13 cellular contexts compared by ENCODE assay signal in the genomic region with DNA sequence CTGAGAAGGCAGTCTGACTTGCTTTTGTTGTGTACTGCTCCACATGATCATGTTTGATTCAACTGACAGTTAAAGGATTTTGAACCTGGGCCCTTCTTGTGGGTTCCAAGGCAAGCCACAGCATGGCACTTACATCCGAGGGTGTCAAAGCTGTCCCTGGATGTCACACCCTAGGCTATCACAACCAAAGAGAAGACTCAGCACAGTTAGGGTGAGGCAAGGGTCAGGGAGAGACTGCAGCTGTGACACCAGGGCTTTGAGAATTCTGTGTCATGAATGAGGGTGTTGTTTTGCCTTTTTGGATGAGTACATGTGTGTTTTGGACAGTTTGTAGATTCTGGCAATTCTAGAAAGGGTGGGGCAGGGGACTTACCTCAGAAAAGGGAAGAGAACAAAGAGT. TPM values are rescaled to one million over a fixed set of nuclear protein-coding genes. Genes with fewer than 3 reads are reported as not detected.
DNase-seq lines count a peak whose midpoint lies in the region; FAIRE-seq and TF ChIP-seq lines count a peak whose summit lies in the region.
"Had no signal": no experiment of that assay in that cellular context is flagged by ENCODE, and none has a peak within 500 bp of the region (broad histone marks: within the 10 kb centered on the region; RNA-seq: fewer than 3 reads in every experiment).

No MANE protein-coding gene starts in this region.

- peaks cover 44% of the 10 kb centered on the region for H3F3A ChIP-seq in PC-9 (ENCODE audit: insufficient read depth, low read depth)

- no CpG with 5 or more reads among the region's 1 CpG for WGBS in trophoblast cell (ENCODE audit: extremely low coverage, insufficient coverage, insufficient read length)

- H3K36me3 Mint-ChIP-seq in activated CD4-positive, alpha-beta T cell treated with anti-CD3 and anti-CD28 coated beads, Interleukin-2, amount 10 ng/mL, durations not matched to agents 24 days and 14 days (ENCODE audit: low read depth): peaks cover 3% of the 10 kb centered on the region

- H2BK12ac ChIP-seq in trophoblast cell (ENCODE audit: low read length): peak overlapping the region; percentile 37

- H4K91ac ChIP-seq in trophoblast cell (ENCODE audit: low read depth, low read length): peak overlapping the region; percentile 38

- H4K20me1 ChIP-seq in PC-9 (ENCODE audit: insufficient read depth): no peaks in the 10 kb centered on the region

- 0 out of 2 replicates have a peak overlapping the region, but pooled peaks have one; percentile 29 for H3K4me3 ChIP-seq in PC-9
- no peak overlapping the region for H3K4me3 ChIP-seq in trophoblast cell (ENCODE audit: low read depth, low read length)
- H3K4me3 ChIP-seq: upper lobe of left lung had no signal

- no peak overlapping the region for H3K9ac ChIP-seq in trophoblast cell (ENCODE audit: low read length)

- no peak overlapping the region for H2AK5ac ChIP-seq in trophoblast cell (ENCODE audit: low read length)

- H3K18ac ChIP-seq in trophoblast cell (ENCODE audit: low read length): no peak overlapping the region

- no peaks in the 10 kb centered on the region for H3K9me2 ChIP-seq in PC-9 (ENCODE audit: insufficient read depth)

- peaks cover 8% of the 10 kb centered on the region for H3K9me3 Mint-ChIP-seq in activated CD4-positive, alpha-beta T cell treated with anti-CD3 and anti-CD28 coated beads, Interleukin-2, amount 10 ng/mL, durations not matched to agents 24 days and 14 days

- no peak overlapping the region for H4K12ac ChIP-seq in trophoblast cell (ENCODE audit: low read depth, low read length)

- no peak for TF ChIP-seq CTCF in PC-9 (conservative IDR thresholded peaks at IDR 0.05)

- no peaks in the 10 kb centered on the region for H3K27me3 Mint-ChIP-seq in activated CD4-positive, alpha-beta T cell treated with anti-CD3 and anti-CD28 coated beads, Interleukin-2, amount 10 ng/mL, durations not matched to agents 24 days and 14 days

- H4K8ac ChIP-seq in trophoblast cell (ENCODE audit: low read depth, low read length): no peak overlapping the region

- no TSS peak for BruUV-seq in PC-9 (replicated peaks; lab: Mats Ljungman, UMichigan)

- peaks cover 38% of the 10 kb centered on the region for H3K4me1 Mint-ChIP-seq in activated CD4-positive, alpha-beta T cell treated with anti-CD3 and anti-CD28 coated beads, Interleukin-2, amount 10 ng/mL, durations not matched to agents 24 days and 14 days

- H3K27ac Mint-ChIP-seq in activated CD4-positive, alpha-beta T cell treated with anti-CD3 and anti-CD28 coated beads, Interleukin-2, amount 10 ng/mL, durations not matched to agents 24 days and 14 days: peak overlapping the region; percentile 54

- no peak overlapping the region for H3K4ac ChIP-seq in trophoblast cell (ENCODE audit: low read depth, low read length)

- no peak overlapping the region for H3K23ac ChIP-seq in trophoblast cell (ENCODE audit: low read length)

- H3K27me3 ChIP-seq in PC-9 (ENCODE audit: insufficient read depth, low read depth): no peaks in the 10 kb centered on the region
- no peaks in the 10 kb centered on the region for H3K27me3 ChIP-seq in trophoblast cell (ENCODE audit: insufficient read depth, low read length)
- H3K27me3 ChIP-seq: upper lobe of left lung had no signal

- no peak overlapping the region for H3K14ac ChIP-seq in trophoblast cell (ENCODE audit: low read length)

- peaks cover 60% of the 10 kb centered on the region for H3K4me1 ChIP-seq in PC-9 (replicated peaks; ENCODE audit: insufficient read depth)
- peaks cover 10 to 20% of the 10 kb centered on the region in 2 experiments for H3K4me1 ChIP-seq in trophoblast cell (ENCODE audit: control insufficient read depth in 1 of 2, insufficient read depth in 2 of 2, low read length in 2 of 2)
- H3K4me1 ChIP-seq: upper lobe of left lung had no signal

- no peak overlapping the region for H2BK5ac ChIP-seq in trophoblast cell (ENCODE audit: low read depth, low read length, poor library complexity)

- peaks cover 12% of the 10 kb centered on the region for H3K79me1 ChIP-seq in trophoblast cell (ENCODE audit: low read length)

- DNase-seq in activated CD4-positive, alpha-beta T cell treated with anti-CD3 and anti-CD28 coated beads, Interleukin-2, amount 10 ng/mL, durations not matched to agents 24 days and 14 days: peak; percentile 77
- no peak for DNase-seq in activated CD4-positive, alpha-beta T cell treated with anti-CD3 and anti-CD28 coated beads for 4 hours
- DNase-seq in PC-9 (no peak), trophoblast cell (no peak), posterior vena cava (ENCODE audit: low spot score) (no peak), GM19239 (ENCODE audit: insufficient read length, low spot score) (no peak), RCC 7860 (ENCODE audit: low spot score) (no peak)
- peak; percentile 14 for DNase-seq in central memory CD4-positive, alpha-beta T cell
- DNase-seq: activated T-cell treated with anti-CD3 and anti-CD28 coated beads for 4 hours, DMS79, KG1, NCI-H2029, upper lobe of left lung had no signal

- no peak overlapping the region for H2BK120ac ChIP-seq in trophoblast cell (ENCODE audit: insufficient read depth, low read length, poor library complexity)

- POLR2A ChIA-PET in PC-9 (lab: Charles Lee; ENCODE audit: unreplicated experiment): interaction anchor here (0.7 kb wide), 1 partner anchor 16 kb away, joined by 4 read pairs; no protein-coding TSS in a partner anchor

- peaks cover 21% of the 10 kb centered on the region; the same call in 1 of the 2 replicates for H3K36me3 ChIP-seq in PC-9 (ENCODE audit: low read depth)
- H3K36me3 ChIP-seq in trophoblast cell (ENCODE audit: control insufficient read depth in 1 of 2, insufficient read depth in 2 of 2, low read length in 2 of 2): no peaks in the 10 kb centered on the region
- H3K36me3 ChIP-seq: upper lobe of left lung had no signal

- H2AFZ ChIP-seq in PC-9: no peak overlapping the region
- no peak overlapping the region for H2AFZ ChIP-seq in trophoblast cell (ENCODE audit: insufficient read depth, low read length, poor library complexity)

- intact Hi-C loops in activated CD4-positive, alpha-beta T cell treated with anti-CD3 and anti-CD28 coated beads, Interleukin-2, amount 10 ng/mL, durations not matched to agents 24 days and 14 days (cut with micrococcal nuclease): no loop called here
- intact Hi-C loops in PC-9 (cut with micrococcal nuclease; ENCODE audit: unreplicated experiment) (no loop called here), posterior vena cava (cut with DNase I) (no loop called here)

- peak overlapping the region; percentile 60 for H3K4me2 ChIP-seq in PC-9
- no peak overlapping the region for H3K4me2 ChIP-seq in trophoblast cell (ENCODE audit: low read length)

- CTCF ChIA-PET in PC-9 (lab: Charles Lee): no interaction called here

- FAIRE-seq in GM19239 (lab: Jason Lieb, UNC): no peak
- no peak for FAIRE-seq in RCC 7860 (lab: Jason Lieb, UNC)

- 0 out of 2 replicates have a peak overlapping the region, but pooled peaks have one; percentile 11 for H3K27ac ChIP-seq in PC-9
- no peak overlapping the region for H3K27ac ChIP-seq in trophoblast cell (ENCODE audit: low read depth, low read length)
- H3K27ac ChIP-seq: upper lobe of left lung had no signal

- H3K4me3 Mint-ChIP-seq in activated CD4-positive, alpha-beta T cell treated with anti-CD3 and anti-CD28 coated beads, Interleukin-2, amount 10 ng/mL, durations not matched to agents 24 days and 14 days: peak overlapping the region; percentile 68

- H3K9me3 ChIP-seq in PC-9 (ENCODE audit: insufficient read depth, low read depth) (peaks cover 12% of the 10 kb centered on the region), trophoblast cell (ENCODE audit: insufficient read depth, low read depth, low read length) (no peaks in the 10 kb centered on the region)
- H3K9me3 ChIP-seq: upper lobe of left lung had no signal

- H3K79me2 ChIP-seq in PC-9 (ENCODE audit: low read depth): peaks cover 26% of the 10 kb centered on the region
- H3K79me2 ChIP-seq in trophoblast cell (ENCODE audit: control insufficient read depth, insufficient read depth, low read length, poor library complexity): peaks cover 2% of the 10 kb centered on the region

RNA-seq across cellular contexts. Expression of a gene that starts 37.8 kb away (rescaled TPM):
- total RNA-seq in activated CD4-positive, alpha-beta T cell treated with anti-CD3 and anti-CD28 coated beads, Interleukin-2, amount 10 ng/mL, durations not matched to agents 24 days and 14 days: 36.8 and 38.1 TPM in 2 replicates
- total RNA-seq in PC-9 (2021): 23.2 and 26.2 TPM in 2 replicates
- 26.8 and 27.1 TPM in 2 replicates for polyA plus RNA-seq in trophoblast cell (2013)
- total RNA-seq in posterior vena cava: 10 to 100 TPM; 19.4 to 19.6 TPM

Comparison
In these comparisons a context has a peak if more than half of its experiments do, and no peak if none do; other contexts are left out.
1. DNase-seq: peak in activated CD4-positive, alpha-beta T cell treated with anti-CD3 and anti-CD28 coated beads, Interleukin-2, amount 10 ng/mL, durations not matched to agents 24 days and 14 days (single experiment) and central memory CD4-positive, alpha-beta T cell (single experiment); none in activated CD4-positive, alpha-beta T cell treated with anti-CD3 and anti-CD28 coated beads for 4 hours (0 of 2), PC-9 (0 of 2), trophoblast cell (0 of 2), posterior vena cava (single experiment), GM19239 (single experiment) and RCC 7860 (single experiment).